In genomic region chr3:42502429-42503250, GRCh38 we compare ENCODE assay signal across 8 cellular contexts. TPM values are rescaled to one million over a fixed set of nuclear protein-coding genes. Genes with fewer than 3 reads are reported as not detected.
DNase-seq lines count a peak whose midpoint lies in the region; ATAC-seq, FAIRE-seq and TF ChIP-seq lines count a peak whose summit lies in the region.

A gene with protein sequence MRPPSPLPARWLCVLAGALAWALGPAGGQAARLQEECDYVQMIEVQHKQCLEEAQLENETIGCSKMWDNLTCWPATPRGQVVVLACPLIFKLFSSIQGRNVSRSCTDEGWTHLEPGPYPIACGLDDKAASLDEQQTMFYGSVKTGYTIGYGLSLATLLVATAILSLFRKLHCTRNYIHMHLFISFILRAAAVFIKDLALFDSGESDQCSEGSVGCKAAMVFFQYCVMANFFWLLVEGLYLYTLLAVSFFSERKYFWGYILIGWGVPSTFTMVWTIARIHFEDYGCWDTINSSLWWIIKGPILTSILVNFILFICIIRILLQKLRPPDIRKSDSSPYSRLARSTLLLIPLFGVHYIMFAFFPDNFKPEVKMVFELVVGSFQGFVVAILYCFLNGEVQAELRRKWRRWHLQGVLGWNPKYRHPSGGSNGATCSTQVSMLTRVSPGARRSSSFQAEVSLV (plus strand): TSS chr3:42502643. CDS start chr3:42502736, 93 bp downstream.

- H3K18ac ChIP-seq in H1 (ENCODE audit: extremely low read depth, low read length), result peak within 1 kb of the TSS; percentile 78

- H3K14ac ChIP-seq in H1 (ENCODE audit: insufficient read length), result no peak within 1 kb of the TSS

- peaks cover 0 to 52% (median 35%) of the 10 kb centered on the region in 4 experiments; a peak in 6 of 7 replicates for H3K27me3 ChIP-seq in H1 (replicated peaks in 1 of 4; ENCODE audit: control insufficient read depth in 3 of 4, extremely low read depth in 1 of 4, insufficient read depth in 3 of 4, low read length in 3 of 4)
- H3K27me3 ChIP-seq in mononuclear cell (ENCODE audit: insufficient read depth, low read length), result peaks cover 21% of the 10 kb centered on the region

- peaks cover 19% of the 10 kb centered on the region for H3K23me2 ChIP-seq in H1 (ENCODE audit: low read depth, low read length)

- ATAC-seq in GM19035 (IDR thresholded peaks at IDR 0.05; ENCODE audit: unreplicated experiment), result peak; percentile 98
- peak; percentile 91 for ATAC-seq in HG03342 (IDR thresholded peaks at IDR 0.05; ENCODE audit: unreplicated experiment)

- no peak within 1 kb of the TSS for H3K56ac ChIP-seq in H1 (replicated peaks; ENCODE audit: insufficient read length, low read depth, low read length)

- no peak within 1 kb of the TSS for H3K23ac ChIP-seq in H1 (ENCODE audit: insufficient read length)

- no peaks in the 10 kb centered on the region for H3K36me3 ChIP-seq in H1 (ENCODE audit: control insufficient read depth in 2 of 4, insufficient read depth in 4 of 4, low read length in 3 of 4)

- peak within 1 kb of the TSS; percentile 86 for H4K8ac ChIP-seq in H1 (ENCODE audit: extremely low read depth, insufficient read depth, low read length)

- peaks cover 0 to 4% of the 10 kb centered on the region in 2 experiments for H4K20me1 ChIP-seq in H1 (replicated peaks in 1 of 2; ENCODE audit: control insufficient read depth in 1 of 2, insufficient read depth in 2 of 2, low read length in 2 of 2)

- H2BK5ac ChIP-seq in H1 (ENCODE audit: low read depth, low read length), result peak within 1 kb of the TSS; percentile 66; the same call in 1 of the 2 replicates

- DNase-seq in AML-193 (lab: John Stamatoyannopoulos, UW) (peak; percentile 64 to 67), NCI-H526 treated with DMSO at 0.1 percent for 48 hours (lab: John Stamatoyannopoulos, UW) (peak; percentile 78), H1 (ENCODE audit: low read depth in 1 of 2, low spot score in 2 of 2) (peak; percentile 73 to 99)
- peak; percentile 68 to 72 (median 71) for DNase-seq in activated CD8-positive, alpha-beta memory T cell treated with anti-CD3 and anti-CD28 coated beads for 48 hours (ENCODE audit: low read depth in 2 of 3, low spot score in 2 of 3)
- peak; percentile 77 to 86 for DNase-seq in stimulated activated CD8-positive, alpha-beta memory T cell treated with anti-CD3 and anti-CD28 coated beads, Interleukin-2, amount 100 ng/mL, for 48 hours (ENCODE audit: low read depth in 2 of 2)

- POLR2A ChIA-PET in H1 (lab: Charles Lee; ENCODE audit: partially characterized antibody), result interaction anchor here (0.6 to 2.2 kb wide), 6 partner anchors 8 to 1235 kb away, joined by 3 to 13 read pairs (median 4); no protein-coding TSS in a partner anchor

- no peak within 1 kb of the TSS for H3K27ac ChIP-seq in H1 (ENCODE audit: low read depth, low read length)

- TF ChIP-seq POLR2A in H1 (IDR thresholded peaks at IDR 0.05; ENCODE audit: control extremely low read depth in 1 of 2, low read depth in 2 of 2, low read length in 2 of 2), result peak in 1 of 2 experiments; percentile 65; a peak in 2 of 3 replicates

- peak within 1 kb of the TSS; percentile 75; the same call in 1 of the 2 replicates for H2BK12ac ChIP-seq in H1 (ENCODE audit: low read depth, low read length)

- no peaks in the 10 kb centered on the region for H3K9me3 ChIP-seq in H1 (ENCODE audit: insufficient read depth in 2 of 2, low read depth in 1 of 2, low read length in 1 of 2)
- no peaks in the 10 kb centered on the region for H3K9me3 ChIP-seq in mononuclear cell (ENCODE audit: low read depth, low read length)

- peaks cover 0 to 12% (median 2%) of the 10 kb centered on the region in 4 experiments; a peak in 3 of 7 replicates for H3K4me1 ChIP-seq in H1 (replicated peaks in 1 of 4; ENCODE audit: control insufficient read depth in 3 of 4, insufficient read depth in 4 of 4, low read length in 3 of 4)
- H3K4me1 ChIP-seq in mononuclear cell (ENCODE audit: insufficient read depth, low read length), result peaks cover 50% of the 10 kb centered on the region

- H2AFZ ChIP-seq in H1 (ENCODE audit: low read length), result peak within 1 kb of the TSS; percentile 93; the same call in 1 of the 2 replicates

- CTCF ChIA-PET in H1 (lab: Charles Lee; ENCODE audit: partially characterized antibody), result interaction anchor here (0.7 to 4.5 kb wide), 15 partner anchors 8 to 326 kb away, joined by 3 to 52 read pairs (median 7); no protein-coding TSS in a partner anchor

- H4K91ac ChIP-seq in H1 (replicated peaks; ENCODE audit: insufficient read length, low read length), result peak within 1 kb of the TSS; percentile 45

- 12% methylated on average over 40 of the region's 69 CpGs; no CpG with 5 or more reads in 1 of the 2 experiments for WGBS in H1 (ENCODE audit: extremely low coverage in 1 of 2, insufficient coverage in 1 of 2, insufficient read length in 1 of 2, insufficient replicate concordance in 2 of 2, low coverage in 1 of 2, low lambda C conversion rate in 2 of 2, missing lambda C conversion rate in 1 of 2), 2 experiments

- H3K4ac ChIP-seq in H1 (replicated peaks; ENCODE audit: insufficient read length, low read depth, low read length), result peak within 1 kb of the TSS; percentile 49

- H3K4me2 ChIP-seq in H1 (ENCODE audit: insufficient read depth in 1 of 2, low read depth in 2 of 2, low read length in 2 of 2), result peak within 1 kb of the TSS; percentile 67 to 98

- no peaks in the 10 kb centered on the region for H3K79me1 ChIP-seq in H1 (ENCODE audit: low read depth, low read length)

- no peak for TF ChIP-seq EP300 in H1 (IDR thresholded peaks at IDR 0.05; ENCODE audit: borderline replicate concordance in 1 of 2, low read depth in 2 of 2, low read length in 2 of 2)

- TF ChIP-seq RAD21 in H1 (IDR thresholded peaks at IDR 0.05 in 1 of 2, conservative IDR thresholded peaks at IDR 0.05 in 1 of 2; ENCODE audit: low read depth in 2 of 2, low read length in 2 of 2), result 0 out of 4 replicates have a peak, but pooled peaks of 1 of the 2 experiments have one; percentile 2

- H3K4me3 ChIP-seq in H1 (ENCODE audit: extremely low read depth in 1 of 4, insufficient read depth in 2 of 4, low read depth in 3 of 4, low read length in 4 of 4) (peak within 1 kb of the TSS; percentile 50 to 77 (median 68)), mononuclear cell (ENCODE audit: low read length) (peak within 1 kb of the TSS; percentile 51)

- H4K5ac ChIP-seq in H1 (ENCODE audit: insufficient read length, low read depth, low read length), result no peak within 1 kb of the TSS

- H3K79me2 ChIP-seq in H1 (ENCODE audit: control insufficient read depth in 1 of 2, insufficient read depth in 2 of 2, low read length in 2 of 2), result no peaks in the 10 kb centered on the region

- TF ChIP-seq CTCF in H1 (IDR thresholded peaks at IDR 0.05; ENCODE audit: control extremely low read depth in 1 of 3, insufficient read depth in 1 of 3, low read depth in 1 of 3, low read length in 3 of 3), result no peak

- no peak within 1 kb of the TSS for H2BK120ac ChIP-seq in H1 (replicated peaks; ENCODE audit: low read depth, low read length)

- no peak for FAIRE-seq in H1 (lab: Jason Lieb, UNC)

- peak within 1 kb of the TSS in 1 of 4 experiments; percentile 8; a peak in 2 of 7 replicates for H3K9ac ChIP-seq in H1 (replicated peaks in 1 of 4; ENCODE audit: extremely low read depth in 1 of 4, low read depth in 3 of 4, low read length in 3 of 4)

- H2BK15ac ChIP-seq in H1 (ENCODE audit: low read length), result peak within 1 kb of the TSS; percentile 92

- no peak within 1 kb of the TSS for H2BK20ac ChIP-seq in H1 (ENCODE audit: low read length)

- peak within 1 kb of the TSS; percentile 98 for H2AK5ac ChIP-seq in H1 (ENCODE audit: low read depth, low read length)

TF ChIP-seq in H1, 55 proteins besides CTCF, POLR2A, EP300 and RAD21:
- peak; percentile 78 for TF ChIP-seq CHD2 (IDR thresholded peaks at IDR 0.05; ENCODE audit: low read length)
- TF ChIP-seq, protein P1, sequence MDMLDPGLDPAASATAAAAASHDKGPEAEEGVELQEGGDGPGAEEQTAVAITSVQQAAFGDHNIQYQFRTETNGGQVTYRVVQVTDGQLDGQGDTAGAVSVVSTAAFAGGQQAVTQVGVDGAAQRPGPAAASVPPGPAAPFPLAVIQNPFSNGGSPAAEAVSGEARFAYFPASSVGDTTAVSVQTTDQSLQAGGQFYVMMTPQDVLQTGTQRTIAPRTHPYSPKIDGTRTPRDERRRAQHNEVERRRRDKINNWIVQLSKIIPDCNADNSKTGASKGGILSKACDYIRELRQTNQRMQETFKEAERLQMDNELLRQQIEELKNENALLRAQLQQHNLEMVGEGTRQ (IDR thresholded peaks at IDR 0.05; ENCODE audit: low read length), result peak; percentile 4; the same call in 1 of the 2 replicates
- TF ChIP-seq PHF8 (conservative IDR thresholded peaks at IDR 0.05; ENCODE audit: low read depth, low read length), result peak; percentile 53; the same call in 1 of the 2 replicates
- peak; percentile 63 for TF ChIP-seq SP2 (IDR thresholded peaks at IDR 0.05; ENCODE audit: low read length)
- peak; percentile 4 for TF ChIP-seq ASH2L (IDR thresholded peaks at IDR 0.05; ENCODE audit: low read length)
- no peak for TF ChIP-seq JUN (IDR thresholded peaks at IDR 0.05; ENCODE audit: low read depth, low read length)
- peak; percentile 91 for TF ChIP-seq SP1 (IDR thresholded peaks at IDR 0.05; ENCODE audit: low read depth, low read length)
- no peak for TF ChIP-seq BACH1 (IDR thresholded peaks at IDR 0.05; ENCODE audit: low read length)
- no peak for TF ChIP-seq RXRA (IDR thresholded peaks at IDR 0.05; ENCODE audit: insufficient read depth, low read depth, low read length)
- peak in 1 of 2 experiments; percentile 4; a peak in 1 of 4 replicates for TF ChIP-seq SIN3A (conservative IDR thresholded peaks at IDR 0.05 in 1 of 2, IDR thresholded peaks at IDR 0.05 in 1 of 2; ENCODE audit: low read depth in 1 of 2, low read length in 2 of 2)
- TF ChIP-seq TAF1 (IDR thresholded peaks at IDR 0.05; ENCODE audit: low read depth, low read length), result peak; percentile 55; the same call in 1 of the 2 replicates
- peak; percentile 61 for TF ChIP-seq TBP (IDR thresholded peaks at IDR 0.05; ENCODE audit: low read depth, low read length)
TF ChIP-seq in H1: peak in this region for 9.

RNA-seq across cellular contexts. Expression of the gene that starts here (rescaled TPM):
- total RNA-seq in H1 (2021; fragmentation: NEBNext Ultra II Directional; extraction: Animal tissue kit (Norgen Biotek cat#: 25700)), result 10.1 and 11.3 TPM in 2 replicates
- 7.8 and 11.1 TPM in 2 replicates for polyA plus RNA-seq in H1 (2011; rRNA removed)
- 8.5 TPM for polyA plus RNA-seq in H1 (2011; cell fraction: cytosol; rRNA removed)
- polyA plus RNA-seq in H1 (2011; cell fraction: nucleus; rRNA removed), result 44.7 TPM
- 8.8 to 11.3 TPM (median 9.7 TPM) in 4 replicates for polyA plus RNA-seq in H1 (2012, experiment 1 of 2)
- polyA plus RNA-seq in H1 (2012, experiment 2 of 2), result 7.9 TPM
- polyA plus RNA-seq in H1 (2013, experiment 1 of 2), result 6.8 TPM
- polyA plus RNA-seq in H1 (2013, experiment 2 of 2), result 6.5 TPM
- 9.8 and 15.7 TPM in 2 replicates for polyA minus RNA-seq in H1 (2011; rRNA and poly(A)+ RNA removed)
- 21.9 TPM for polyA minus RNA-seq in H1 (2011; cell fraction: cytosol; rRNA and poly(A)+ RNA removed)
- 21.9 TPM for polyA minus RNA-seq in H1 (2011; cell fraction: nucleus; rRNA and poly(A)+ RNA removed)
- total RNA-seq in mononuclear cell, result 22.7 TPM
